Comparison of ENCODE assay signal across 1 cellular context in genomic region chr3:142180761-142181362, GRCh38.
TF ChIP-seq lines count a peak whose summit lies in the region.

No MANE protein-coding gene starts in this region.

TF ChIP-seq in GM23338, 12 proteins besides CTCF, POLR2A, EP300 and RAD21 (continued from another document):
- TF ChIP-seq REST (IDR thresholded peaks at IDR 0.05; ENCODE audit: unreplicated experiment) (no peak), CREB1 (CRISPR knock-in tag; IDR thresholded peaks at IDR 0.05; ENCODE audit: low read depth) (no peak), ETS1 (IDR thresholded peaks at IDR 0.05) (no peak), ZNF331 (CRISPR knock-in tag; IDR thresholded peaks at IDR 0.05; ENCODE audit: low read depth) (no peak), EZH2phosphoT487 (IDR thresholded peaks at IDR 0.05; ENCODE audit: unreplicated experiment) (no peak)
